32 cellular contexts compared by ENCODE assay signal in the genomic region with DNA sequence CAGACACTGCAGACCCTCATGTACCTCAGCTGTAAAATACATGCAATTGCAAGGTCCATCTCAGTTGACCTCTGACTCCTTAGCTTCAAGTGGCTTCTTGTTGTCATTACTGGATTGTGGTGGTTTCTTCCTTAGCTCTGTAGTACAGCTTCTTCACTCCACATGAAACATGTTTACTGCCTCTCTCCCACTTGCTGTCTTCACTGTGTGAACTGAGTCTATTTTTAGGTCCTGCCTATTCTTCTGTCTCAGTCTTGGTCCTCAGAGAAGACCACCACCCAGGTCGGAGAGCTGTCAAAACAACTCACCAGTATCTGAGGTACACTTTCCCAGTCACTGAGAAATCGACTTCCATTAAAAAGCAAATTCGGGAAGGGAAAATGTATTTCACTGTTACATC. TPM values are rescaled to one million over a fixed set of nuclear protein-coding genes. Genes with fewer than 3 reads are reported as not detected.
"Had no signal": no experiment of that assay in that cellular context is flagged by ENCODE, and none has a peak within 500 bp of the region (broad histone marks: within the 10 kb centered on the region; RNA-seq: fewer than 3 reads in every experiment).

No MANE protein-coding gene starts in this region.

- H3K9me3 ChIP-seq: left lung, lower lobe of right lung, neutrophil, right lobe of liver, suprapubic skin, thoracic aorta, upper lobe of right lung had no signal

- H3K27ac ChIP-seq: left lung, lower lobe of right lung, neural progenitor cell, neutrophil, right atrium auricular region, right lobe of liver, skin epidermis, stomach, suprapubic skin, thoracic aorta, tibial artery, upper lobe of right lung had no signal

- H3K27ac Mint-ChIP-seq: immature natural killer cell; mesothelial cell of epicardium; naive thymus-derived CD4-positive, alpha-beta T cell; natural killer cell treated with Interleukin-12 subunit alpha and Interleukin-12 subunit beta and Interleukin-15 and Interleukin-18, amount 100 ng/mL, for 72 hours; neural progenitor cell; progenitor cell of endocrine pancreas; stimulated activated naive B cell treated with anti-CD40 and anti-IgM and Interleukin-4, amounts not matched to agents 10 μg/mL and 1 μg/mL and 100 μg/mL, for 72 hours had no signal

- H3K4me1 Mint-ChIP-seq: immature natural killer cell; naive thymus-derived CD4-positive, alpha-beta T cell; stimulated activated naive B cell treated with anti-CD40 and anti-IgM and Interleukin-4, amounts not matched to agents 10 μg/mL and 1 μg/mL and 100 μg/mL, for 72 hours had no signal

- H3K4me2 ChIP-seq: neural progenitor cell had no signal

- FAIRE-seq: islet of Langerhans, kidney, urothelium cell line had no signal

- H3K4me3 Mint-ChIP-seq: immature natural killer cell; mesothelial cell of epicardium; naive thymus-derived CD4-positive, alpha-beta T cell; natural killer cell treated with Interleukin-12 subunit alpha and Interleukin-12 subunit beta and Interleukin-15 and Interleukin-18, amount 100 ng/mL, for 72 hours; neural progenitor cell; stimulated activated naive B cell treated with anti-CD40 and anti-IgM and Interleukin-4, amounts not matched to agents 10 μg/mL and 1 μg/mL and 100 μg/mL, for 72 hours had no signal

- DNase-seq: hypothalamus; immature natural killer cell; kidney; left colon; left lung; lower lobe of right lung; mammary epithelial cell; naive thymus-derived CD4-positive, alpha-beta T cell; occipital lobe; right lobe of liver; stimulated activated CD4-positive, alpha-beta T cell treated with anti-CD3 and anti-CD28 coated beads, Interleukin-12 subunit alpha, Interleukin-12 subunit beta, amount 100 ng/mL, for 4 hours; stimulated activated CD4-positive, alpha-beta T cell treated with anti-CD3 and anti-CD28 coated beads, Interleukin-15, amount 100 ng/mL, for 24 hours; stimulated activated CD4-positive, alpha-beta T cell treated with anti-CD3 and anti-CD28 coated beads, Interleukin-2, amount 100 ng/mL, for 24 hours; stimulated activated CD4-positive, alpha-beta T cell treated with anti-CD3 and anti-CD28 coated beads, Interleukin-4, amount 100 ng/mL, for 1 hour; stimulated activated naive B cell treated with anti-CD40 and anti-IgM and Interleukin-4, amounts not matched to agents 10 μg/mL and 1 μg/mL and 100 μg/mL, for 72 hours; stimulated activated naive CD8-positive, alpha-beta T cell treated with anti-CD3 and anti-CD28 coated beads, Interleukin-15, Interleukin-2, amounts not matched to agents 100 U/mL and 50 U/mL, for 24 hours; stomach; tibial artery; upper lobe of right lung had no signal

- H3K27me3 Mint-ChIP-seq: progenitor cell of endocrine pancreas had no signal

- H3K27me3 ChIP-seq: left lung, neural progenitor cell, neutrophil, right atrium auricular region, tibial artery, upper lobe of right lung had no signal

- H3K9ac ChIP-seq: neural progenitor cell had no signal

- H3K36me3 Mint-ChIP-seq: immature natural killer cell; naive thymus-derived CD4-positive, alpha-beta T cell; natural killer cell treated with Interleukin-12 subunit alpha and Interleukin-12 subunit beta and Interleukin-15 and Interleukin-18, amount 100 ng/mL, for 72 hours; neural progenitor cell; stimulated activated naive B cell treated with anti-CD40 and anti-IgM and Interleukin-4, amounts not matched to agents 10 μg/mL and 1 μg/mL and 100 μg/mL, for 72 hours had no signal

- H2AFZ ChIP-seq: neural progenitor cell had no signal

- H3K4me1 ChIP-seq: left lung, lower lobe of right lung, right atrium auricular region, right lobe of liver, stomach, suprapubic skin, tibial artery, upper lobe of right lung had no signal

- H3K36me3 ChIP-seq: left lung, lower lobe of right lung, neural progenitor cell, neutrophil, right atrium auricular region, right lobe of liver, stomach, suprapubic skin, thoracic aorta, tibial artery, upper lobe of right lung had no signal

- H3K4me3 ChIP-seq: left lung, lower lobe of right lung, neural progenitor cell, right atrium auricular region, right lobe of liver, skin epidermis, stomach, suprapubic skin, thoracic aorta, tibial artery, upper lobe of right lung had no signal

RNA-seq across cellular contexts. Expression of gene EYA4, which starts 50.2 kb away (rescaled TPM):
- total RNA-seq: mammary epithelial cell; mononuclear cell; naive thymus-derived CD4-positive, alpha-beta T cell; natural killer cell treated with Interleukin-12 subunit alpha and Interleukin-12 subunit beta and Interleukin-15 and Interleukin-18, amount 100 ng/mL, for 72 hours; pulmonary artery endothelial cell had no signal
- polyA plus RNA-seq: immature natural killer cell; mammary epithelial cell; naive thymus-derived CD4-positive, alpha-beta T cell had no signal
